Comparison of ENCODE assay signal across 1 cellular context in the genomic region with DNA sequence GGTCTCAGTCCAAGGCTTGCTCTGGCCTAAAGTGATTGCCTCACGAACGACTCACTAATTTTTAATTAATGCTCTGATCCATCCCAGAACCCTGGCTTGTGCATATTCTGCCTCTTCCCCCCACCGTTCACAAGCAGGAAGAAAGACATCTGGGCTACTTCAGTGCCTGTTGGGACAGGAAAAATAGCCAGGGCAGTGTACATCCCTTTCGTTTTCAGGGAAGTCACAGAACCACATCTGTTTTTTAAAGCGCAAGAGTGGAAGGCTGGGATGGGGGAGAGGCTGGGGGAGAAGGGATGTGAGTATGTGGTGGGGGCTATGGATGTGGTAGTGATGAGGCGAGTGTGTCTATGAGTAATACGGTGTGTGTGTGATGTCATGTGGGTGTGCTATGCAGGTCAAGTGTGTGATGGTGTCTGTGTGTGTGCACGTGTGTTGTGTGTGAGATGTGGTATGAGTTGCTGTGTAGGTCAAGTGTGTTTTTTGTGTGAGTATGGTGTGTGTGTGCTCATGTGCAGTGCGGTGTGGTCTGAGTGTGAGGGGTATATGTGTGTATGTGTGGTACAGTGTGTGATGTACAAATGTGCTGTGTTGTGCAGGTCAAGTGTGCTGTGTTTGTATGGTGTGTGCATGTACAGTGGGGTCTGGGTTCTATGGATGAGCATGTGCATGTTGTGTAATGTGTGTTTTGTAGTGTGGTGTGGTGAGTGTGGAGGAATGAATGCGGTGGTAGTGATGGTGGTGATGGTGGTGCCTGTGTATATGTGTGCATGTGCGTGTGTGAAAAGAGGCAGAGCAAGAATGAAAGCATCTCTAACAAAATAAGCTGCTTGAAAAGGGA.
TF ChIP-seq lines count a peak whose summit lies in the region.

No MANE protein-coding gene starts in this region.

TF ChIP-seq in IMR-90, 13 proteins besides CTCF, POLR2A, EP300 and RAD21:
- TF ChIP-seq NFE2L2 (IDR thresholded peaks at IDR 0.05; ENCODE audit: low read depth, low read length) (no peak), SMC3 (IDR thresholded peaks at IDR 0.05; ENCODE audit: low read depth, low read length) (no peak), FOS (IDR thresholded peaks at IDR 0.05; ENCODE audit: low read depth, low read length) (no peak), MAZ (IDR thresholded peaks at IDR 0.05; ENCODE audit: borderline replicate concordance, low read depth, low read length) (no peak)
- TF ChIP-seq, protein P1, sequence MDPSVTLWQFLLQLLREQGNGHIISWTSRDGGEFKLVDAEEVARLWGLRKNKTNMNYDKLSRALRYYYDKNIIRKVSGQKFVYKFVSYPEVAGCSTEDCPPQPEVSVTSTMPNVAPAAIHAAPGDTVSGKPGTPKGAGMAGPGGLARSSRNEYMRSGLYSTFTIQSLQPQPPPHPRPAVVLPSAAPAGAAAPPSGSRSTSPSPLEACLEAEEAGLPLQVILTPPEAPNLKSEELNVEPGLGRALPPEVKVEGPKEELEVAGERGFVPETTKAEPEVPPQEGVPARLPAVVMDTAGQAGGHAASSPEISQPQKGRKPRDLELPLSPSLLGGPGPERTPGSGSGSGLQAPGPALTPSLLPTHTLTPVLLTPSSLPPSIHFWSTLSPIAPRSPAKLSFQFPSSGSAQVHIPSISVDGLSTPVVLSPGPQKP (IDR thresholded peaks at IDR 0.05; ENCODE audit: borderline replicate concordance, low read depth, low read length) = no peak
